ENCODE assay signal across 18 cellular contexts in the genomic region with DNA sequence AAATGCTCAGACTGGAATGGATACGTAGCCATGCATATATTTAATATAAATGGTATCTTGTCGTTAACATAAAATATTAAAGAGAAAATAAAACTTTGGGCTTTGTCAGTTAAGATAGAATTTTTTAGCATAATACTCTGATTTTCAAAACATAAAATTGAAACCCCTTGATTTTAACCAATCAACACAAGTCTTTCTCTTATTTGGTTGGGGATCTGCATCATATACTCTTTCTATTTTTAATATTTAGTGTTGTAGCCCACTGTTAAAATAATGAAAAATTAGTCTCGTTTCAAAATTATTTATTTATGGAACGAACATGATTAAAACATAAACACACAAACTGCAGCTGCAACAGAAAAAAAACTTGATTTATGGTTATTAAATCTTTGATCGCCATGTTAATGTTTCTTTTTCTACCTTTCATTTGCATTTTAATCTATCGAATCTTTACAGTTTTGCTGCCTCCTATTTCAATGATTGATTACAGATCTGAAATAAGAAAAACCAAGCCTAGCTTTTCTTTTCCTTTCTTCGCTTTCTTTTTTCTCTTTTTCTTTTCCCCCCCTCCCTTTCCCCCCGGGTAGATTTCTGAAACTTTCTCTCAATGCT.
DNase-seq lines count a peak whose midpoint lies in the region; ATAC-seq, FAIRE-seq and TF ChIP-seq lines count a peak whose summit lies in the region.
"Had no signal": no experiment of that assay in that cellular context is flagged by ENCODE, and none has a peak within 500 bp of the region (broad histone marks: within the 10 kb centered on the region; RNA-seq: fewer than 3 reads in every experiment).

No MANE protein-coding gene starts in this region.

- H4K8ac ChIP-seq in H1 (ENCODE audit: extremely low read depth, insufficient read depth, low read length): no peak overlapping the region

- H3K9ac ChIP-seq in H1 (replicated peaks in 1 of 4; ENCODE audit: extremely low read depth in 1 of 4, low read depth in 3 of 4, low read length in 3 of 4): no peak overlapping the region

- DNase-seq in T-helper 1 cell: no peak
- DNase-seq in H1 (ENCODE audit: low read depth in 1 of 2, low spot score in 2 of 2): no peak
- no peak for DNase-seq in lower lobe of right lung
- DNase-seq in thoracic aorta (ENCODE audit: low spot score): no peak
- DNase-seq in head of caudate nucleus: no peak
- no peak for DNase-seq in Right ventricle myocardium inferior (ENCODE audit: missing footprints)
- DNase-seq: 8988T; activated T-cell treated with anti-CD3 and anti-CD28 coated beads, Interleukin-2, amount 50 U/mL, for 48 hours; amniotic stem cell; CD8-positive, alpha-beta memory T cell; foreskin melanocyte; NCI-H1930; NCI-H524 treated with DMSO at 0.1 percent for 48 hours had no signal

- intact Hi-C loops in lower lobe of right lung (cut with DNase I): no loop called here
- intact Hi-C loops in head of caudate nucleus (cut with DNase I): no loop called here
- intact Hi-C loops in Right ventricle myocardium inferior (cut with DNase I): no loop called here

- TF ChIP-seq EP300 in H1 (IDR thresholded peaks at IDR 0.05; ENCODE audit: borderline replicate concordance in 1 of 2, low read depth in 2 of 2, low read length in 2 of 2): no peak

- no peaks in the 10 kb centered on the region for H3K36me3 Mint-ChIP-seq in T-helper 1 cell treated with Interleukin-12 subunit alpha and Interleukin-12 subunit beta and Interleukin-4 antibody, amounts not matched to agents 30 μg/mL and 1 μg/mL, for 36 hours (ENCODE audit: low read depth)
- H3K36me3 Mint-ChIP-seq: CD8-positive, alpha-beta memory T cell; type B pancreatic cell had no signal

- H3K27me3 Mint-ChIP-seq in T-helper 1 cell treated with Interleukin-12 subunit alpha and Interleukin-12 subunit beta and Interleukin-4 antibody, amounts not matched to agents 30 μg/mL and 1 μg/mL, for 36 hours (ENCODE audit: low read depth): peaks cover 53% of the 10 kb centered on the region
- H3K27me3 Mint-ChIP-seq: progenitor cell of endocrine pancreas had no signal

- H4K91ac ChIP-seq in H1 (replicated peaks; ENCODE audit: insufficient read length, low read length): no peak overlapping the region

- no peaks in the 10 kb centered on the region for H3K36me3 ChIP-seq in H1 (ENCODE audit: control insufficient read depth in 2 of 4, insufficient read depth in 4 of 4, low read length in 3 of 4)
- no peaks in the 10 kb centered on the region for H3K36me3 ChIP-seq in lower lobe of right lung
- no peaks in the 10 kb centered on the region for H3K36me3 ChIP-seq in thoracic aorta

- H2BK120ac ChIP-seq in H1 (replicated peaks; ENCODE audit: low read depth, low read length): no peak overlapping the region

- H3K56ac ChIP-seq in H1 (replicated peaks; ENCODE audit: insufficient read length, low read depth, low read length): no peak overlapping the region

- peaks cover 0 to 10% of the 10 kb centered on the region in 2 experiments for H4K20me1 ChIP-seq in H1 (replicated peaks in 1 of 2; ENCODE audit: control insufficient read depth in 1 of 2, insufficient read depth in 2 of 2, low read length in 2 of 2)

- TF ChIP-seq CTCF in H1 (IDR thresholded peaks at IDR 0.05; ENCODE audit: control extremely low read depth in 1 of 3, insufficient read depth in 1 of 3, low read depth in 1 of 3, low read length in 3 of 3): no peak
- TF ChIP-seq CTCF in lower lobe of right lung (IDR thresholded peaks at IDR 0.05): no peak
- TF ChIP-seq CTCF in thoracic aorta (IDR thresholded peaks at IDR 0.05): no peak

- peak overlapping the region; percentile 86 to 87; a peak in 3 of 4 replicates for H3K4me2 ChIP-seq in H1 (ENCODE audit: insufficient read depth in 1 of 2, low read depth in 2 of 2, low read length in 2 of 2)

- no peak overlapping the region for H3K4ac ChIP-seq in H1 (replicated peaks; ENCODE audit: insufficient read length, low read depth, low read length)

- H3K18ac ChIP-seq in H1 (ENCODE audit: extremely low read depth, low read length): no peak overlapping the region

- H3K79me2 ChIP-seq in H1 (ENCODE audit: control insufficient read depth in 1 of 2, insufficient read depth in 2 of 2, low read length in 2 of 2): no peaks in the 10 kb centered on the region

- no peak overlapping the region for H2AK5ac ChIP-seq in H1 (ENCODE audit: low read depth, low read length)

- WGBS in H1 (ENCODE audit: extremely low coverage in 1 of 2, insufficient coverage in 1 of 2, insufficient read length in 1 of 2, insufficient replicate concordance in 2 of 2, low coverage in 1 of 2, low lambda C conversion rate in 2 of 2, missing lambda C conversion rate in 1 of 2), 2 experiments: 11% methylated on average over 8 of the region's 8 CpGs; no CpG with 5 or more reads in 1 of the 2 experiments

- POLR2A ChIA-PET in H1 (lab: Charles Lee; ENCODE audit: partially characterized antibody): no interaction called here

- H4K5ac ChIP-seq in H1 (ENCODE audit: insufficient read length, low read depth, low read length): no peak overlapping the region

- FAIRE-seq in H1 (lab: Jason Lieb, UNC): no peak

- H2AFZ ChIP-seq in H1 (ENCODE audit: low read length): no peak overlapping the region

- no peaks in the 10 kb centered on the region for H3K9me3 Mint-ChIP-seq in T-helper 1 cell treated with Interleukin-12 subunit alpha and Interleukin-12 subunit beta and Interleukin-4 antibody, amounts not matched to agents 30 μg/mL and 1 μg/mL, for 36 hours
- H3K9me3 Mint-ChIP-seq: dendritic cell treated with granulocyte-macrophage colony-stimulating factor and Interleukin-4, amounts not matched to agents 40 ng/mL and 50 ng/mL, for 4 days; type B pancreatic cell had no signal

- H2BK5ac ChIP-seq in H1 (ENCODE audit: low read depth, low read length): no peak overlapping the region

- TF ChIP-seq RAD21 in H1 (IDR thresholded peaks at IDR 0.05 in 1 of 2, conservative IDR thresholded peaks at IDR 0.05 in 1 of 2; ENCODE audit: low read depth in 2 of 2, low read length in 2 of 2): no peak

- H3K4me3 Mint-ChIP-seq in T-helper 1 cell treated with Interleukin-12 subunit alpha and Interleukin-12 subunit beta and Interleukin-4 antibody, amounts not matched to agents 30 μg/mL and 1 μg/mL, for 36 hours: no peak overlapping the region
- H3K4me3 Mint-ChIP-seq: CD8-positive, alpha-beta memory T cell; dendritic cell treated with granulocyte-macrophage colony-stimulating factor and Interleukin-4, amounts not matched to agents 40 ng/mL and 50 ng/mL, for 4 days had no signal

- ATAC-seq in lower lobe of right lung: no peak
- ATAC-seq in thoracic aorta (ENCODE audit: insufficient number of reproducible peaks, low FRiP score, low read depth): no peak
- no peak for ATAC-seq in Right ventricle myocardium inferior
- ATAC-seq in HG02610 (IDR thresholded peaks at IDR 0.05; ENCODE audit: unreplicated experiment): no peak

- TF ChIP-seq POLR2A in H1 (IDR thresholded peaks at IDR 0.05; ENCODE audit: control extremely low read depth in 1 of 2, low read depth in 2 of 2, low read length in 2 of 2): no peak

- peaks cover 3% of the 10 kb centered on the region for H3K4me1 Mint-ChIP-seq in T-helper 1 cell treated with Interleukin-12 subunit alpha and Interleukin-12 subunit beta and Interleukin-4 antibody, amounts not matched to agents 30 μg/mL and 1 μg/mL, for 36 hours (ENCODE audit: low read depth)

- peaks cover 19% of the 10 kb centered on the region for H3K23me2 ChIP-seq in H1 (ENCODE audit: low read depth, low read length)

- H3K14ac ChIP-seq in H1 (ENCODE audit: insufficient read length): no peak overlapping the region

- CTCF ChIA-PET in H1 (lab: Charles Lee; ENCODE audit: partially characterized antibody): interaction anchor here (0.7 to 14.4 kb wide), 6 partner anchors 25 to 636 kb away, joined by 3 to 161 read pairs (median 4); partner anchors contain the start of gene MEIS1

- H3K23ac ChIP-seq in H1 (ENCODE audit: insufficient read length): no peak overlapping the region

- H3K4me1 ChIP-seq in H1 (replicated peaks in 1 of 4; ENCODE audit: control insufficient read depth in 3 of 4, insufficient read depth in 4 of 4, low read length in 3 of 4) (peaks cover 8 to 47% (median 18%) of the 10 kb centered on the region in 4 experiments), lower lobe of right lung (peaks cover 24% of the 10 kb centered on the region), thoracic aorta (ENCODE audit: control insufficient read depth in 1 of 2, low read depth in 2 of 2) (peaks cover 18 to 42% of the 10 kb centered on the region in 2 donors)

- peaks cover 63 to 90% (median 78%) of the 10 kb centered on the region in 4 experiments for H3K27me3 ChIP-seq in H1 (replicated peaks in 1 of 4; ENCODE audit: control insufficient read depth in 3 of 4, extremely low read depth in 1 of 4, insufficient read depth in 3 of 4, low read length in 3 of 4)
- peaks cover 84% of the 10 kb centered on the region for H3K27me3 ChIP-seq in lower lobe of right lung (ENCODE audit: low read depth)
- peaks cover 8% of the 10 kb centered on the region for H3K27me3 ChIP-seq in thoracic aorta (replicated peaks; ENCODE audit: insufficient read depth)

- no peak overlapping the region for H2BK15ac ChIP-seq in H1 (ENCODE audit: low read length)

- no peak overlapping the region for H2BK20ac ChIP-seq in H1 (ENCODE audit: low read length)

- H3K27ac ChIP-seq in H1 (ENCODE audit: low read depth, low read length): no peak overlapping the region
- peak overlapping the region; percentile 89 for H3K27ac ChIP-seq in lower lobe of right lung
- peak overlapping the region; percentile 66 to 91 for H3K27ac ChIP-seq in thoracic aorta

- no peak overlapping the region for H2BK12ac ChIP-seq in H1 (ENCODE audit: low read depth, low read length)

- peak overlapping the region in 1 of 4 experiments; percentile 59; a peak in 2 of 8 replicates for H3K4me3 ChIP-seq in H1 (ENCODE audit: extremely low read depth in 1 of 4, insufficient read depth in 2 of 4, low read depth in 3 of 4, low read length in 4 of 4)
- peak overlapping the region; percentile 47 for H3K4me3 ChIP-seq in lower lobe of right lung
- peak overlapping the region; percentile 71 for H3K4me3 ChIP-seq in thoracic aorta

- H3K9me3 ChIP-seq in H1 (ENCODE audit: insufficient read depth in 2 of 2, low read depth in 1 of 2, low read length in 1 of 2): no peaks in the 10 kb centered on the region
- H3K9me3 ChIP-seq in lower lobe of right lung: no peaks in the 10 kb centered on the region
- H3K9me3 ChIP-seq in thoracic aorta: no peaks in the 10 kb centered on the region

- no peaks in the 10 kb centered on the region for H3K79me1 ChIP-seq in H1 (ENCODE audit: low read depth, low read length)

- H3K27ac Mint-ChIP-seq in T-helper 1 cell treated with Interleukin-12 subunit alpha and Interleukin-12 subunit beta and Interleukin-4 antibody, amounts not matched to agents 30 μg/mL and 1 μg/mL, for 36 hours: peak overlapping the region; percentile 52
- H3K27ac Mint-ChIP-seq: dendritic cell treated with granulocyte-macrophage colony-stimulating factor and Interleukin-4, amounts not matched to agents 40 ng/mL and 50 ng/mL, for 4 days had no signal

TF ChIP-seq in H1, 55 proteins besides CTCF, POLR2A, EP300 and RAD21:
- TF ChIP-seq TCF12 (IDR thresholded peaks at IDR 0.05; ENCODE audit: low read depth, low read length): no peak
- no peak for TF ChIP-seq JUN (IDR thresholded peaks at IDR 0.05; ENCODE audit: low read depth, low read length)
- TF ChIP-seq RNF2 (IDR thresholded peaks at IDR 0.05; ENCODE audit: borderline replicate concordance, low read depth, low read length, missing control alignments, poor library complexity, severe bottlenecking): no peak
- TF ChIP-seq BRCA1 (IDR thresholded peaks at IDR 0.05; ENCODE audit: low read depth, low read length): no peak
